ENCODE assay signal across 1 cellular context in genomic region chrX:42094208-42094607, GRCh38.
TF ChIP-seq lines count a peak whose summit lies in the region.

No MANE protein-coding gene starts in this region.

TF ChIP-seq in GM23338, 12 proteins besides CTCF, POLR2A, EP300 and RAD21 (continued from another document):
- no peak for TF ChIP-seq ZNF462 (CRISPR knock-in tag; IDR thresholded peaks at IDR 0.05)
